Comparison of ENCODE assay signal across 8 cellular contexts in genomic region chr17:32349503-32349853, GRCh38. TPM values are rescaled to one million over a fixed set of nuclear protein-coding genes. Genes with fewer than 3 reads are reported as not detected.
DNase-seq lines count a peak whose midpoint lies in the region; ATAC-seq, FAIRE-seq and TF ChIP-seq lines count a peak whose summit lies in the region.

No MANE protein-coding gene starts in this region.

- H3K9ac ChIP-seq in GM12878 (ENCODE audit: control insufficient read depth, insufficient read depth, low read length) = peak overlapping the region; percentile 100
- H3K9ac ChIP-seq in stomach smooth muscle (ENCODE audit: low read length in 2 of 2) = peak overlapping the region; percentile 100

- H3K4me2 ChIP-seq in GM12878 (ENCODE audit: control insufficient read depth, insufficient read depth) = peak overlapping the region; percentile 73

- peaks cover 36% of the 10 kb centered on the region for H3K36me3 ChIP-seq in MG63
- peaks cover 3 to 11% of the 10 kb centered on the region in 2 experiments; a peak in 3 of 4 replicates for H3K36me3 ChIP-seq in GM12878 (ENCODE audit: control insufficient read depth in 2 of 2, insufficient read depth in 2 of 2, low read length in 1 of 2)
- H3K36me3 ChIP-seq in kidney epithelial cell (ENCODE audit: control insufficient read depth, insufficient read depth, low read length) = no peaks in the 10 kb centered on the region
- peaks cover 0 to 4% of the 10 kb centered on the region in 2 donors for H3K36me3 ChIP-seq in stomach smooth muscle (ENCODE audit: control insufficient read depth in 2 of 2, insufficient read depth in 2 of 2, low read length in 2 of 2)

- H3K9me3 ChIP-seq in MG63 = no peaks in the 10 kb centered on the region
- H3K9me3 ChIP-seq in GM12878 (replicated peaks; ENCODE audit: control insufficient read depth, insufficient read depth, low read length) = no peaks in the 10 kb centered on the region
- H3K9me3 ChIP-seq in stomach smooth muscle (ENCODE audit: control insufficient read depth in 2 of 2, low read length in 2 of 2) = no peaks in the 10 kb centered on the region

- H4K20me1 ChIP-seq in GM12878 (ENCODE audit: control insufficient read depth, insufficient read depth) = peaks cover 4% of the 10 kb centered on the region; the same call in 1 of the 2 replicates

- H3K27ac ChIP-seq in GM12878 (ENCODE audit: control insufficient read depth, insufficient read depth) (peak overlapping the region; percentile 100), stomach smooth muscle (ENCODE audit: low read length) (peak overlapping the region; percentile 96)

- H3K27me3 ChIP-seq in MG63 (no peaks in the 10 kb centered on the region), GM12878 (replicated peaks in 1 of 2; ENCODE audit: control insufficient read depth in 2 of 2, insufficient read depth in 2 of 2, low read length in 1 of 2) (no peaks in the 10 kb centered on the region), kidney epithelial cell (ENCODE audit: control insufficient read depth, insufficient read depth, low read length) (no peaks in the 10 kb centered on the region), stomach smooth muscle (ENCODE audit: control insufficient read depth in 1 of 2, insufficient read depth in 2 of 2, low read length in 2 of 2) (no peaks in the 10 kb centered on the region)

- TF ChIP-seq EP300 in GM12878 (IDR thresholded peaks at IDR 0.05; ENCODE audit: borderline replicate concordance in 1 of 2, control insufficient read depth in 1 of 2, low read depth in 2 of 2, low read length in 2 of 2) = no peak

- SMC1A ChIA-PET in GM12878 (lab: Charles Lee; ENCODE audit: uncharacterized antibody, unreplicated experiment) = no interaction called here

- TSS peak; percentile 98 for BruUV-seq in GM12878 (replicated peaks; lab: Mats Ljungman, UMichigan)

- intact Hi-C loops in GM12878 (cut with micrococcal nuclease; ENCODE audit: unreplicated experiment) = no loop called here

- RAD21 ChIA-PET in GM12878 (lab: Charles Lee; ENCODE audit: unreplicated experiment) = interaction anchor here (1.6 kb wide), 1 partner anchor 21 kb away, joined by 6 read pairs; no protein-coding TSS in a partner anchor

- DNase-seq in GM12865 (ENCODE audit: low read depth) (peak; percentile 44), MG63 (no peak), GM12878 (ENCODE audit: low read depth, low spot score) (no peak), kidney epithelial cell (ENCODE audit: low read depth) (no peak), amniotic stem cell (lab: John Stamatoyannopoulos, UW) (no peak), G401 (ENCODE audit: low spot score) (no peak), COLO668 (lab: John Stamatoyannopoulos, UW; ENCODE audit: unreplicated experiment) (no peak)

- TF ChIP-seq RAD21 in GM12878 (IDR thresholded peaks at IDR 0.05; ENCODE audit: insufficient read depth, low read depth, low read length) = no peak

- ATAC-seq in GM12878 = peak; percentile 26

- CTCF ChIA-PET in GM12878 (lab: Yijun Ruan, JAX) = no interaction called here

- H3K79me2 ChIP-seq in GM12878 (ENCODE audit: control insufficient read depth, insufficient read depth, low read length) = peaks cover 51% of the 10 kb centered on the region

- POLR2A ChIA-PET in GM12878 (lab: Charles Lee) = no interaction called here

- H3K4me3 ChIP-seq in GM12865 (ENCODE audit: low read depth, low read length) (peak overlapping the region; percentile 65), MG63 (peak overlapping the region; percentile 90), GM12878 (peak overlapping the region; percentile 92), kidney epithelial cell (ENCODE audit: low read depth, low read length) (peak overlapping the region; percentile 95), stomach smooth muscle (ENCODE audit: low read length in 2 of 2) (peak overlapping the region; percentile 96 to 100)

- 23% methylated on average over 15 of the region's 15 CpGs for WGBS in GM12878 (ENCODE audit: insufficient coverage, insufficient replicate concordance, low lambda C conversion rate, missing lambda C conversion rate)

- in situ Hi-C loops in GM12878 (cut with MboI) (no loop called here), G401 (cut with HindIII; ENCODE audit: low sequenced_read_pairs) (no loop called here)

- no peak for FAIRE-seq in GM12878 (lab: Jason Lieb, UNC)

- TF ChIP-seq POLR2A in GM12878 (IDR thresholded peaks at IDR 0.05; ENCODE audit: low read depth, low read length) = no peak

- TF ChIP-seq CTCF in GM12865 (IDR thresholded peaks at IDR 0.05; ENCODE audit: insufficient read depth, low read depth, low read length, missing control alignments) = no peak
- TF ChIP-seq CTCF in GM12878 (IDR thresholded peaks at IDR 0.05 in 2 of 3, conservative IDR thresholded peaks at IDR 0.05 in 1 of 3; ENCODE audit: control insufficient read depth in 2 of 3, extremely low read depth in 1 of 3, insufficient read depth in 1 of 3, low read depth in 3 of 3, low read length in 3 of 3) = no peak
- no peak for TF ChIP-seq CTCF in kidney epithelial cell (IDR thresholded peaks at IDR 0.05; ENCODE audit: insufficient read depth, low read length, poor library complexity, severe bottlenecking)

- peak overlapping the region; percentile 81 for H2AFZ ChIP-seq in GM12878 (ENCODE audit: control insufficient read depth, low read depth, low read length)

- H3K4me1 ChIP-seq in GM12878 (ENCODE audit: control insufficient read depth, insufficient read depth, low read length) (no peaks in the 10 kb centered on the region), stomach smooth muscle (ENCODE audit: control insufficient read depth, insufficient read depth, low read length) (peaks cover 16% of the 10 kb centered on the region)

TF ChIP-seq in GM12878, 131 proteins besides CTCF, POLR2A, EP300 and RAD21 (continues in another document):
- TF ChIP-seq NRF1 (conservative IDR thresholded peaks at IDR 0.05; ENCODE audit: low read depth, low read length) (no peak), GABPA (IDR thresholded peaks at IDR 0.05; ENCODE audit: low read depth) (no peak), CHD4 (IDR thresholded peaks at IDR 0.05) (no peak), RCOR1 (conservative IDR thresholded peaks at IDR 0.05; ENCODE audit: low read depth, low read length) (no peak)

RNA-seq across cellular contexts. Expression of gene ZNF207, which starts 0.5 kb away (rescaled TPM):
- total RNA-seq in MG63 (2014; rRNA removed; shearing (Covaris generic); ENCODE audit: low replicate concordance) = 109 and 170 TPM in 2 replicates
- total RNA-seq in GM12878 (2013; cell fraction: nucleolus; rRNA removed) = 1,263 and 1,326 TPM in 2 replicates
- total RNA-seq in GM12878 (2014; rRNA removed) (179 and 192 TPM in 2 replicates), GM12878 (2014; rRNA removed; fragmentation: Illumina TruSeq; extraction: Trizol) (211 and 217 TPM in 2 replicates), GM12878 (2021) (177 and 190 TPM in 2 replicates), kidney epithelial cell (122 and 160 TPM in 2 replicates)
- 90.4 TPM for polyA plus RNA-seq in GM12878 (2011; ENCODE audit: low read depth)
- polyA plus RNA-seq in GM12878 (2011; rRNA removed) (326 and 348 TPM in 2 replicates), GM12878 (2014; fragmentation: Illumina TruSeq; extraction: Trizol) (324 and 345 TPM in 2 replicates), GM12878 (2014; fragmentation: Nextera tagmentation; extraction: Ambion mirVana) (100 to 1,000 TPM; 156 to 171 TPM), GM12878 (2014; rRNA removed) (199 and 215 TPM in 2 replicates), GM12878 (2016; fragmentation: Nextera tagmentation; extraction: Ambion mirVana) (100 to 1,000 TPM; 202 to 208 TPM)
- 308 and 329 TPM in 2 replicates for polyA plus RNA-seq in GM12878 (2011; cell fraction: cytosol; rRNA removed)
- 561 and 577 TPM in 2 replicates for polyA plus RNA-seq in GM12878 (2011; cell fraction: nucleus; rRNA removed)
- polyA plus RNA-seq in GM12878 (2012) = 133 and 153 TPM in 2 replicates
- polyA minus RNA-seq in GM12878 (2011; rRNA and poly(A)+ RNA removed) = 419 TPM in 2 replicates
- polyA minus RNA-seq in GM12878 (2011; cell fraction: cytosol; rRNA and poly(A)+ RNA removed) = 94.2 and 122 TPM in 2 replicates
- polyA minus RNA-seq in GM12878 (2011; cell fraction: nucleus; rRNA and poly(A)+ RNA removed) = 245 and 303 TPM in 2 replicates
- total RNA-seq in G401 (2014; rRNA removed; shearing (Covaris generic)) = 128 and 171 TPM in 2 replicates

RNA-seq across cellular contexts. Expression of gene C17orf75, which starts 7.5 kb away (rescaled TPM):
- total RNA-seq in MG63 (2014; rRNA removed; shearing (Covaris generic); ENCODE audit: low replicate concordance) = 24.7 and 35.4 TPM in 2 replicates
- 24.1 and 32.6 TPM in 2 replicates for total RNA-seq in GM12878 (2013; cell fraction: nucleolus; rRNA removed)
- total RNA-seq in GM12878 (2014; rRNA removed) (28.2 and 37.8 TPM in 2 replicates), GM12878 (2014; rRNA removed; fragmentation: Illumina TruSeq; extraction: Trizol) (24.4 and 25.1 TPM in 2 replicates), GM12878 (2021) (21.8 and 30.5 TPM in 2 replicates), kidney epithelial cell (26.0 and 33.9 TPM in 2 replicates)
- polyA plus RNA-seq in GM12878 (2011; ENCODE audit: low read depth) = 7.5 TPM
- polyA plus RNA-seq in GM12878 (2011; rRNA removed) (26.4 and 41.1 TPM in 2 replicates), GM12878 (2014; fragmentation: Illumina TruSeq; extraction: Trizol) (17.7 and 21.7 TPM in 2 replicates), GM12878 (2014; fragmentation: Nextera tagmentation; extraction: Ambion mirVana) (10 to 100 TPM; 52.5 to 53.0 TPM), GM12878 (2014; rRNA removed) (16.9 and 22.2 TPM in 2 replicates), GM12878 (2016; fragmentation: Nextera tagmentation; extraction: Ambion mirVana) (10 to 100 TPM; 28.5 to 31.4 TPM)
- 11.6 and 14.4 TPM in 2 replicates for polyA plus RNA-seq in GM12878 (2011; cell fraction: cytosol; rRNA removed)
- 19.6 and 20.2 TPM in 2 replicates for polyA plus RNA-seq in GM12878 (2011; cell fraction: nucleus; rRNA removed)
- 17.7 and 24.8 TPM in 2 replicates for polyA plus RNA-seq in GM12878 (2012)
- polyA minus RNA-seq in GM12878 (2011; rRNA and poly(A)+ RNA removed) = 8.9 and 14.6 TPM in 2 replicates
- 4.2 and 9.1 TPM in 2 replicates for polyA minus RNA-seq in GM12878 (2011; cell fraction: cytosol; rRNA and poly(A)+ RNA removed)
- 6.3 and 8.1 TPM in 2 replicates for polyA minus RNA-seq in GM12878 (2011; cell fraction: nucleus; rRNA and poly(A)+ RNA removed)
- 25.7 and 27.9 TPM in 2 replicates for total RNA-seq in G401 (2014; rRNA removed; shearing (Covaris generic))
